ENCODE assay signal across 1 cellular context in genomic region chr11:130940706-130941105, GRCh38.
TF ChIP-seq lines count a peak whose summit lies in the region.

No MANE protein-coding gene starts in this region.

TF ChIP-seq in IMR-90, 13 proteins besides CTCF, POLR2A, EP300 and RAD21 (continued from another document):
- TF ChIP-seq USF2 (IDR thresholded peaks at IDR 0.05; ENCODE audit: low read depth, low read length) (no peak), RCOR1 (IDR thresholded peaks at IDR 0.05; ENCODE audit: insufficient replicate concordance, low read length) (no peak), MXI1 (IDR thresholded peaks at IDR 0.05; ENCODE audit: borderline replicate concordance, low read depth, low read length) (no peak), SMC3 (IDR thresholded peaks at IDR 0.05; ENCODE audit: low read depth, low read length) (no peak), MAFK (IDR thresholded peaks at IDR 0.05; ENCODE audit: low read depth, low read length) (no peak), FOS (IDR thresholded peaks at IDR 0.05; ENCODE audit: low read depth, low read length) (no peak), MAZ (IDR thresholded peaks at IDR 0.05; ENCODE audit: borderline replicate concordance, low read depth, low read length) (no peak)
